22 cellular contexts compared by ENCODE assay signal in the genomic region with DNA sequence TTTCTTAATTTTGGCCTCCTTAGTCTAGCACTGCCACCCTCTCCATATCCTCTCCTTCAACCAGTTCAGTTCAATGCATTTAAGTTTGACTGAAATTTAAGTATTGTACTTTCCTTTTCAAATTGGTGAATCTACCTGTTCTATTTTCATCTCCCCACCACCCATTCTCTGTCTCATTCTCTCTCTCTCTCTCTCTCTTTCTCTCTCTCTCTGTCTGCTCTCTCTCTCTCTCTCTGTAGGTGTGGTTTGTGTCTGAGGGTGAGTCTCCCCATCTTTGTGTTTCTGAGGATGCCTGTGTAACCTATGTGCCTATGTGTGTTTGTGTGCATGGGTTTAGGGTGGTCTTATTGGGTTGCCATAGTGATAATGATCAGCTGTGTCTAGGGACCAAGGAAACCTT. TPM values are rescaled to one million over a fixed set of nuclear protein-coding genes. Genes with fewer than 3 reads are reported as not detected.
DNase-seq lines count a peak whose midpoint lies in the region; ATAC-seq and TF ChIP-seq lines count a peak whose summit lies in the region.
"Had no signal": no experiment of that assay in that cellular context is flagged by ENCODE, and none has a peak within 500 bp of the region (broad histone marks: within the 10 kb centered on the region; RNA-seq: fewer than 3 reads in every experiment).

No MANE protein-coding gene starts in this region.

- no peak for ATAC-seq in stimulated activated naive CD8-positive, alpha-beta T cell treated with anti-CD3 and anti-CD28 coated beads, Interleukin-15, Interleukin-2, amounts not matched to agents 100 U/mL and 50 U/mL, for 24 hours
- ATAC-seq in body of pancreas (no peak), GM18505 (IDR thresholded peaks at IDR 0.05; ENCODE audit: unreplicated experiment) (no peak)
- ATAC-seq: GM12878, HepG2 had no signal

- H3K4me1 ChIP-seq in body of pancreas (no peaks in the 10 kb centered on the region), iPS-15b (ENCODE audit: control insufficient read depth, insufficient read depth, low read length) (peaks cover 3% of the 10 kb centered on the region)
- H3K4me1 ChIP-seq: BE2C had no signal

- no peak for TF ChIP-seq POLR2A in body of pancreas (IDR thresholded peaks at IDR 0.05)
- no peak for TF ChIP-seq POLR2A in GM18505 (IDR thresholded peaks at IDR 0.05; ENCODE audit: borderline replicate concordance, extremely low read depth, insufficient read depth, insufficient read length)

- H3K4me3 ChIP-seq in body of pancreas, result no peak overlapping the region
- H3K4me3 ChIP-seq in iPS-15b (ENCODE audit: low read depth, low read length), result peak overlapping the region; percentile 26
- H3K4me3 ChIP-seq: GM12878 had no signal

- H3K9me3 ChIP-seq in body of pancreas (no peaks in the 10 kb centered on the region), iPS-15b (ENCODE audit: control insufficient read depth, insufficient read depth, low read length) (no peaks in the 10 kb centered on the region)
- H3K9me3 ChIP-seq: BE2C had no signal

- peaks cover 23% of the 10 kb centered on the region for H3K4me1 Mint-ChIP-seq in stimulated activated naive CD8-positive, alpha-beta T cell treated with anti-CD3 and anti-CD28 coated beads, Interleukin-15, Interleukin-2, amounts not matched to agents 100 ng/mL and 50 ng/mL, for 24 hours (ENCODE audit: low read depth)

- intact Hi-C loops in body of pancreas (cut with DNase I), result no loop called here
- intact Hi-C loops in posterior vena cava (cut with DNase I), result no loop called here

- no peak for TF ChIP-seq CTCF in body of pancreas (IDR thresholded peaks at IDR 0.05)

- no peaks in the 10 kb centered on the region for H3K36me3 ChIP-seq in body of pancreas (replicated peaks in 1 of 2; ENCODE audit: insufficient read depth in 1 of 2, low read depth in 2 of 2)
- no peaks in the 10 kb centered on the region for H3K36me3 ChIP-seq in iPS-15b (ENCODE audit: control insufficient read depth, insufficient read depth, low read length)
- H3K36me3 ChIP-seq: BE2C had no signal

- H3K27ac Mint-ChIP-seq in stimulated activated naive CD8-positive, alpha-beta T cell treated with anti-CD3 and anti-CD28 coated beads, Interleukin-15, Interleukin-2, amounts not matched to agents 100 ng/mL and 50 ng/mL, for 24 hours, result peak overlapping the region; percentile 5
- H3K27ac Mint-ChIP-seq: CD4-positive, CD25-positive, alpha-beta regulatory T cell; CD8-positive, alpha-beta memory T cell; HFFc6 had no signal

- no peak overlapping the region for H3K9ac ChIP-seq in iPS-15b (ENCODE audit: low read depth, low read length)

- no peaks in the 10 kb centered on the region for H3K36me3 Mint-ChIP-seq in stimulated activated naive CD8-positive, alpha-beta T cell treated with anti-CD3 and anti-CD28 coated beads, Interleukin-15, Interleukin-2, amounts not matched to agents 100 ng/mL and 50 ng/mL, for 24 hours (ENCODE audit: low read depth)
- H3K36me3 Mint-ChIP-seq: CD8-positive, alpha-beta memory T cell had no signal

- no peaks in the 10 kb centered on the region for H3K27me3 ChIP-seq in body of pancreas
- peaks cover 89% of the 10 kb centered on the region for H3K27me3 ChIP-seq in iPS-15b (ENCODE audit: control insufficient read depth, insufficient read depth, low read length)

- H3K27ac ChIP-seq in body of pancreas, result peak overlapping the region in 3 of 4 donors; percentile 79 to 91 (median 90)

- H3K9me3 Mint-ChIP-seq in stimulated activated naive CD8-positive, alpha-beta T cell treated with anti-CD3 and anti-CD28 coated beads, Interleukin-15, Interleukin-2, amounts not matched to agents 100 ng/mL and 50 ng/mL, for 24 hours, result no peaks in the 10 kb centered on the region
- H3K9me3 Mint-ChIP-seq: CD8-positive, alpha-beta memory T cell; HFFc6 had no signal

- no peak overlapping the region for H3K4me3 Mint-ChIP-seq in stimulated activated naive CD8-positive, alpha-beta T cell treated with anti-CD3 and anti-CD28 coated beads, Interleukin-15, Interleukin-2, amounts not matched to agents 100 ng/mL and 50 ng/mL, for 24 hours
- H3K4me3 Mint-ChIP-seq: CD4-positive, CD25-positive, alpha-beta regulatory T cell; CD8-positive, alpha-beta memory T cell; HFFc6 had no signal

- H3K27me3 Mint-ChIP-seq in stimulated activated naive CD8-positive, alpha-beta T cell treated with anti-CD3 and anti-CD28 coated beads, Interleukin-15, Interleukin-2, amounts not matched to agents 100 ng/mL and 50 ng/mL, for 24 hours, result peaks cover 74% of the 10 kb centered on the region

- no peak for DNase-seq in stimulated activated naive CD8-positive, alpha-beta T cell treated with anti-CD3 and anti-CD28 coated beads, Interleukin-15, Interleukin-2, amounts not matched to agents 100 U/mL and 50 U/mL, for 24 hours
- DNase-seq in body of pancreas (no peak), posterior vena cava (ENCODE audit: low spot score) (no peak), NCI-H446 (lab: John Stamatoyannopoulos, UW) (no peak)
- DNase-seq: ACHN; BE2C; C1 segment of cervical spinal cord; CD4-positive, CD25-positive, alpha-beta regulatory T cell; CD8-positive, alpha-beta memory T cell; COR-L47; DMS 273 treated with DMSO at 0.1 percent for 48 hours; DMS53; DND-41; EL; HCEC 1CT; HFFc6 had no signal

RNA-seq across cellular contexts. Expression of gene PDX1, which starts 10.1 kb away (rescaled TPM):
- total RNA-seq in body of pancreas, result 10 to 100 TPM in 1 of 2 donors, 1 to 10 TPM in 1; 6.5 to 25.1 TPM
- total RNA-seq in posterior vena cava, result not detected
- total RNA-seq: CD4-positive, CD25-positive, alpha-beta regulatory T cell; CD8-positive, alpha-beta memory T cell; G401; GM12878; HFFc6 had no signal

RNA-seq across cellular contexts. Expression of gene CDX2, which starts 39.2 kb away (rescaled TPM):
- 1 to 10 TPM; 1.3 to 1.6 TPM for total RNA-seq in body of pancreas
- not detected for total RNA-seq in posterior vena cava
- total RNA-seq: CD4-positive, CD25-positive, alpha-beta regulatory T cell; CD8-positive, alpha-beta memory T cell; HFFc6 had no signal

RNA-seq across cellular contexts. Expression of gene URAD, which starts 58.6 kb away (rescaled TPM):
- total RNA-seq in body of pancreas (not detected), posterior vena cava (not detected)
- total RNA-seq: CD4-positive, CD25-positive, alpha-beta regulatory T cell; CD8-positive, alpha-beta memory T cell; G401; GM12878; HepG2; HFFc6 had no signal

Comparison
In these comparisons a context has a peak if more than half of its experiments do, and no peak if none do; other contexts are left out.
1. RNA of gene PDX1, which starts 10.1 kb away (total RNA-seq): 6.5 to 25.1 TPM in body of pancreas; not detected in posterior vena cava; every median in the first group is over 4 times any median in the second.